In genomic region chr18:2850816-2851215, GRCh38 we compare ENCODE assay signal across 30 cellular contexts. TPM values are rescaled to one million over a fixed set of nuclear protein-coding genes. Genes with fewer than 3 reads are reported as not detected.
A peak's percentile ranks its signal among the peaks of the same experiment; 100 is the strongest.
DNase-seq lines count a peak whose midpoint lies in the region; ATAC-seq and TF ChIP-seq lines count a peak whose summit lies in the region.
"Had no signal": no experiment of that assay in that cellular context is flagged by ENCODE, and none has a peak within 500 bp of the region (broad histone marks: within the 10 kb centered on the region; RNA-seq: fewer than 3 reads in every experiment).

No MANE protein-coding gene starts in this region.

- CTCF ChIA-PET in Caco-2 (lab: Charles Lee): no interaction called here

- H3K27ac ChIP-seq in caudate nucleus (ENCODE audit: low read depth, low read length): no peak overlapping the region
- H3K27ac ChIP-seq: colonic mucosa, left lung, neural progenitor cell, pancreas, stomach, thyroid gland had no signal

- DNase-seq in activated T-cell treated with anti-CD3 and anti-CD28 coated beads for 48 hours (ENCODE audit: low read depth): peak; percentile 7
- DNase-seq in activated T-cell treated with anti-CD3 and anti-CD28 coated beads, Interleukin-2, amount 50 U/mL, for 4 hours: no peak
- no peak for DNase-seq in Caco-2
- DNase-seq in H7: peak; percentile 3
- peak; percentile 22 for DNase-seq in epithelial cell of proximal tubule (ENCODE audit: low read depth)
- no peak for DNase-seq in caudate nucleus (lab: John Stamatoyannopoulos, UW)
- DNase-seq in nephron progenitor cell: no peak
- DNase-seq: aorta; colonic mucosa; DMS153; effector memory CD8-positive, alpha-beta T cell; glutamatergic neuron; Karpas-422; left lung; mesenchymal stem cell; NCI-H1417 treated with DMSO at 0.1 percent for 48 hours; NCI-H2029 treated with DMSO at 0.1 percent for 48 hours; NCI-H524 treated with DMSO at 0.1 percent for 48 hours; OCI-M1; pancreas; right cardiac atrium; stimulated activated CD4-positive, alpha-beta T cell treated with anti-CD3 and anti-CD28 coated beads, Interleukin-1b, Interleukin-23, amount 100 ng/mL, for 48 hours; stomach; thyroid gland had no signal

- BruUV-seq in Caco-2 (replicated peaks; lab: Mats Ljungman, UMichigan): no TSS peak

- no peak overlapping the region for H3K4me3 ChIP-seq in Caco-2 (ENCODE audit: low read depth, low read length)
- no peak overlapping the region for H3K4me3 ChIP-seq in H7 (ENCODE audit: insufficient read depth, low read depth, low read length)
- no peak overlapping the region for H3K4me3 ChIP-seq in epithelial cell of proximal tubule (ENCODE audit: low read depth, low read length)
- H3K4me3 ChIP-seq: colonic mucosa, HAP-1, left lung, neural progenitor cell, pancreas, smooth muscle cell, stomach, thyroid gland had no signal

- H3K36me3 ChIP-seq in Caco-2 (ENCODE audit: control insufficient read depth, insufficient read depth, low read length) (no peaks in the 10 kb centered on the region), H7 (replicated peaks; ENCODE audit: control insufficient read depth, insufficient read depth, low read length) (no peaks in the 10 kb centered on the region)
- H3K36me3 ChIP-seq: colonic mucosa, HAP-1, neural progenitor cell, pancreas, stomach, thyroid gland had no signal

- no peaks in the 10 kb centered on the region for H3K9me3 Mint-ChIP-seq in activated T-cell treated with anti-CD3 and anti-CD28 coated beads, Interleukin-2, amount 50 U/mL, for 4 hours
- H3K9me3 Mint-ChIP-seq in Caco-2 (ENCODE audit: unreplicated experiment) (no peaks in the 10 kb centered on the region), nephron progenitor cell (no peaks in the 10 kb centered on the region)
- H3K9me3 Mint-ChIP-seq: activated naive CD4-positive, alpha-beta T cell treated with anti-CD3 and anti-CD28 coated beads, Interleukin-2, amount 50 U/mL, for 72 hours; activated T-helper 17 cell treated with anti-CD3 and anti-CD28 coated beads, Interleukin-2, amount 50 U/mL, for 72 hours; effector memory CD8-positive, alpha-beta T cell; neural progenitor cell had no signal

- intact Hi-C loops in Caco-2 (cut with micrococcal nuclease; ENCODE audit: unreplicated experiment): loop anchor here (10.0 kb wide), 1 partner anchor 604 kb away; the partner anchor contains the start of gene TGIF1

- H3K27ac Mint-ChIP-seq in Caco-2 (ENCODE audit: unreplicated experiment) (peak overlapping the region; percentile 49), nephron progenitor cell (no peak overlapping the region)
- H3K27ac Mint-ChIP-seq: activated naive CD4-positive, alpha-beta T cell treated with anti-CD3 and anti-CD28 coated beads, Interleukin-2, amount 50 U/mL, for 72 hours; activated T-helper 17 cell treated with anti-CD3 and anti-CD28 coated beads, Interleukin-2, amount 50 U/mL, for 72 hours; effector memory CD8-positive, alpha-beta T cell; neural progenitor cell had no signal

- peaks cover 45% of the 10 kb centered on the region for H3K4me1 ChIP-seq in Caco-2
- H3K4me1 ChIP-seq: HAP-1 had no signal

- no peak overlapping the region for H3K4me3 Mint-ChIP-seq in activated T-cell treated with anti-CD3 and anti-CD28 coated beads, Interleukin-2, amount 50 U/mL, for 4 hours
- H3K4me3 Mint-ChIP-seq in Caco-2 (ENCODE audit: unreplicated experiment): peak overlapping the region; percentile 21
- no peak overlapping the region for H3K4me3 Mint-ChIP-seq in nephron progenitor cell
- H3K4me3 Mint-ChIP-seq: activated T-helper 17 cell treated with anti-CD3 and anti-CD28 coated beads, Interleukin-2, amount 50 U/mL, for 72 hours; effector memory CD8-positive, alpha-beta T cell; neural progenitor cell had no signal

- H3K4me1 Mint-ChIP-seq in activated T-cell treated with anti-CD3 and anti-CD28 coated beads, Interleukin-2, amount 50 U/mL, for 4 hours (ENCODE audit: low read depth): peaks cover 20% of the 10 kb centered on the region
- H3K4me1 Mint-ChIP-seq in Caco-2 (ENCODE audit: low read depth, unreplicated experiment) (peaks cover 45% of the 10 kb centered on the region), nephron progenitor cell (peaks cover 36% of the 10 kb centered on the region)

- peaks cover 44% of the 10 kb centered on the region for H3K27me3 Mint-ChIP-seq in activated T-cell treated with anti-CD3 and anti-CD28 coated beads, Interleukin-2, amount 50 U/mL, for 4 hours (ENCODE audit: low read depth)
- H3K27me3 Mint-ChIP-seq in Caco-2 (ENCODE audit: insufficient read depth, unreplicated experiment) (no peaks in the 10 kb centered on the region), nephron progenitor cell (ENCODE audit: low read depth, poor library complexity) (peaks cover 44% of the 10 kb centered on the region)

- H3K27me3 ChIP-seq in Caco-2 (replicated peaks; ENCODE audit: control insufficient read depth, insufficient read depth, low read length) (no peaks in the 10 kb centered on the region), H7 (ENCODE audit: control insufficient read depth, insufficient read depth, low read length) (peaks cover 35% of the 10 kb centered on the region)
- H3K27me3 ChIP-seq: thyroid gland had no signal

- H3K9me3 ChIP-seq in Caco-2: no peaks in the 10 kb centered on the region
- H3K9me3 ChIP-seq: colonic mucosa, HAP-1, left lung, pancreas, stomach, thyroid gland had no signal

- H3K36me3 Mint-ChIP-seq in activated T-cell treated with anti-CD3 and anti-CD28 coated beads, Interleukin-2, amount 50 U/mL, for 4 hours (ENCODE audit: insufficient read depth): no peaks in the 10 kb centered on the region
- H3K36me3 Mint-ChIP-seq in Caco-2 (ENCODE audit: insufficient read depth, unreplicated experiment) (peaks cover 26% of the 10 kb centered on the region), nephron progenitor cell (ENCODE audit: low read depth) (no peaks in the 10 kb centered on the region)
- H3K36me3 Mint-ChIP-seq: neural progenitor cell had no signal

- no peak for TF ChIP-seq CTCF in Caco-2 (IDR thresholded peaks at IDR 0.05; ENCODE audit: insufficient read depth in 1 of 2, low read depth in 1 of 2, low read length in 1 of 2, severe bottlenecking in 1 of 2, unreplicated experiment in 1 of 2)
- no peak for TF ChIP-seq CTCF in epithelial cell of proximal tubule (conservative IDR thresholded peaks at IDR 0.05; ENCODE audit: low read depth, low read length)
- TF ChIP-seq CTCF in nephron progenitor cell (IDR thresholded peaks at IDR 0.05): no peak

- ATAC-seq in activated T-cell treated with anti-CD3 and anti-CD28 coated beads, Interleukin-2, amount 50 U/mL, for 4 hours: no peak
- ATAC-seq: activated CD4-positive, CD25-positive, alpha-beta regulatory T cell treated with anti-CD3 and anti-CD28 coated beads, Interleukin-2, amount 50 U/mL, for 24 hours; activated T-helper 17 cell treated with anti-CD3 and anti-CD28 coated beads, Interleukin-2, amount 50 U/mL, for 72 hours; effector memory CD8-positive, alpha-beta T cell; left lung; pancreas; right cardiac atrium had no signal

- POLR2A ChIA-PET in Caco-2 (lab: Charles Lee): no interaction called here

RNA-seq across cellular contexts. Expression of gene EMILIN2, which starts 4.0 kb away (rescaled TPM):
- 10 to 100 TPM; 19.2 to 22.3 (median 21.5) TPM for total RNA-seq in activated T-cell treated with anti-CD3 and anti-CD28 coated beads, Interleukin-2, amount 50 U/mL, for 4 hours
- total RNA-seq in Caco-2 (2022) (41.6 and 53.4 TPM in 2 replicates), epithelial cell of proximal tubule (13.2 and 19.8 TPM in 2 replicates)
- 15.2 and 20.6 TPM in 2 replicates for total RNA-seq in H7 (2014; rRNA removed; shearing (Covaris generic))

Comparison
In these comparisons a context has a peak if more than half of its experiments do, and no peak if none do; other contexts are left out.
1. DNase-seq: peak in activated T-cell treated with anti-CD3 and anti-CD28 coated beads for 48 hours (single experiment), H7 (single experiment) and epithelial cell of proximal tubule (single experiment); none in activated T-cell treated with anti-CD3 and anti-CD28 coated beads, Interleukin-2, amount 50 U/mL, for 4 hours (single experiment), Caco-2 (0 of 2), caudate nucleus (0 of 61) and nephron progenitor cell (single experiment).